In the genomic region with DNA sequence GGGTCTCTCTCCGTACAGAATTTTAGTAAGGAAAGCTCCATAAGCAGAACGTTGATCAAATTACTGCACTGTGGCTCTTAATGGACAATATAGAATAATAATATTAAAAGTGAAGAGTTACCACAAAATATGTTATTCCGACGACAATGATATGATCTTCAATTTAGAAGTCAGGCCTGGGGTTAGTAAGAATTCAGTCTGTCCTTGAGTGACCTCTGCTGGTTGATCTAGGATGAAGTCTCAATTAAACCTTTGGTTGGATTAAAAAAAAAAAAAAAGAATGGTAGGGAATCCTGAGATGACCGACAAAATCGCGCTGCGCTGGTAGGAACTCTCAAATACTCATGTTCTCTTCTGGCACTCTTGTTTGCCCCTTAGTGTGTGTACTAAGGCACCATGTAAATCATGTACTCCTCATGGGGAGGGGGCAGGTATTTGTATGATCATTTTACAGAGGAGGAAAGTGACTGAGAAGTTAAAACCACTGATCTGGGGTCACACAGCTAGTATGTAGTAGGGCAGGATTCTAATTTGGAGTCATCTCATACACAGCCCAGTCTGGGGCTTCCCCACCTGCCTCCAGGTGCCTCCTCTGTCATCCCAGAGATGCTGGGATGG, we compare ENCODE assay signal across 8 cellular contexts.
A peak's percentile ranks its signal among the peaks of the same experiment; 100 is the strongest.
DNase-seq lines count a peak whose midpoint lies in the region; ATAC-seq, FAIRE-seq and TF ChIP-seq lines count a peak whose summit lies in the region.

No MANE protein-coding gene starts in this region.

- TF ChIP-seq POLR2A in adrenal gland (IDR thresholded peaks at IDR 0.05), result no peak
- no peak for TF ChIP-seq POLR2A in testis (IDR thresholded peaks at IDR 0.05)

- FAIRE-seq in G401.6 (lab: Jason Lieb, UNC), result peak; percentile 99

- peaks cover 25 to 32% of the 10 kb centered on the region in 2 donors for H3K4me1 ChIP-seq in adrenal gland (replicated peaks in 1 of 2)
- no peaks in the 10 kb centered on the region for H3K4me1 ChIP-seq in iPS DF 6.9 (ENCODE audit: control insufficient read depth, insufficient read depth, low read length)
- peaks cover 14% of the 10 kb centered on the region for H3K4me1 ChIP-seq in testis

- peak; percentile 60 for DNase-seq in A172 (ENCODE audit: low spot score)
- peak; percentile 88 for DNase-seq in NCI-H1694 (lab: John Stamatoyannopoulos, UW)
- DNase-seq in adrenal gland, result peak in 5 of 7 donors; percentile 39 to 54 (median 46)
- peak; percentile 29 for DNase-seq in iPS DF 6.9 (ENCODE audit: low read depth, low spot score)
- peak; percentile 22 for DNase-seq in testis
- no peak for DNase-seq in activated gamma-delta T cell treated with Interleukin-2 at 50 U/mL for 16 hours

- H3K9me3 ChIP-seq in adrenal gland (replicated peaks in 1 of 3) (no peaks in the 10 kb centered on the region), iPS DF 6.9 (ENCODE audit: control insufficient read depth, insufficient read depth, low read length) (no peaks in the 10 kb centered on the region), testis (no peaks in the 10 kb centered on the region)

- intact Hi-C loops in adrenal gland (cut with DNase I), result loop anchor here (2.0 to 10.0 kb wide), 6 partner anchors 55 to 463 kb away; no protein-coding TSS in a partner anchor
- intact Hi-C loops in testis (cut with DNase I; ENCODE audit: low total_unique reads), result loop anchor here (5.0 kb wide), 3 partner anchors 132 to 463 kb away; no protein-coding TSS in a partner anchor

- H3K4me3 ChIP-seq in adrenal gland (no peak overlapping the region), iPS DF 6.9 (ENCODE audit: low read length) (no peak overlapping the region), testis (no peak overlapping the region)

- H3K27me3 ChIP-seq in adrenal gland, result no peaks in the 10 kb centered on the region
- no peaks in the 10 kb centered on the region for H3K27me3 ChIP-seq in iPS DF 6.9 (ENCODE audit: control insufficient read depth, insufficient read depth, low read length)
- H3K27me3 ChIP-seq in testis, result no peaks in the 10 kb centered on the region

- H3K36me3 ChIP-seq in adrenal gland (replicated peaks in 1 of 2) (no peaks in the 10 kb centered on the region), iPS DF 6.9 (ENCODE audit: control insufficient read depth, insufficient read depth, low read length) (no peaks in the 10 kb centered on the region), testis (ENCODE audit: low read depth, missing control alignments) (no peaks in the 10 kb centered on the region)

- 8 to 16% (median 13%) methylated on average over 8 of the region's 8 CpGs for WGBS in adrenal gland, 4 donors
- no CpG with 5 or more reads among the region's 8 CpGs for WGBS in iPS DF 6.9 (ENCODE audit: insufficient coverage, insufficient read length)
- 28 to 29% methylated on average over 8 of the region's 8 CpGs for WGBS in testis, 2 donors

- ATAC-seq in HG03378 (IDR thresholded peaks at IDR 0.05; ENCODE audit: unreplicated experiment), result no peak

- TF ChIP-seq CTCF in adrenal gland (IDR thresholded peaks at IDR 0.05), result peak; percentile 56 to 91 (median 74)
- TF ChIP-seq CTCF in testis (IDR thresholded peaks at IDR 0.05), result peak; percentile 38 to 52 (median 39)

- H3K27ac ChIP-seq in adrenal gland (no peak overlapping the region), iPS DF 6.9 (ENCODE audit: low read length) (no peak overlapping the region), testis (no peak overlapping the region)
